ENCODE assay signal across 16 cellular contexts in the genomic region with DNA sequence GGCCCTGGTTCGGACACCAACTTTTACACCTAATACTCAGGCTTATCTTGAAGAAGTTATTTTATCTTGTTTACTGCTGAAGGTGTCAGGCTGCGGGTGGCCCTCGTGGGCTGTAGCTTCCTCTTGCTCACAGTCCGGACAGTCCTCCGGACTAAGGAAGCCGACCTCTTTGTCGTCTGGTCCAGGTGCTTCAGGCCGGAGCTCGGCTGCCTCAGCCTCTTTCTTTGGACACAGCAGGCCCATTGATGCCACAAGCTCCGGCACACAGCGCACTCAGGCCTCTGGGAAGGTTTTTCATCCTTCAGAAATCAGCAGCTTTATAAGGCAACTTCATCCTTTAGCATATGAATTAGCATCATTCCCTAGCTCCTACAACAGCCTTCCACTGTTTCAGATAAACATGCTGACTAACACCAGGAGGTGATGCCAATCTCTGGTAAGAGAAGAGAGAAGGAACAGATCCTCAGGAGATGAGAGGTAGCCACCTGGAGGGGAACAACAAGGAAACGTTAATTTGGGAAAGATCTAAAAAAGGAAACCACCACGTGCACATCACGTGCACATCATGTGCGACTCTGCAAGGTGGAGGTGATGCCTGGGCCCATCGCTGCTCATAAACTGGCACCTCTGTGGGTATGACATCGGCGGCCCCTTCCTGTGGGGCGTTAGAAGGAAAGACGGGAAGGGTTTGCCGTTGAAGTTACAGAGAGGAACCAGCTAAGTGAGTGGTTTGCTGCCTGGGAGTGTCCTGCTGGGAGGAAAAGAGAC. TPM values are rescaled to one million over a fixed set of nuclear protein-coding genes. Genes with fewer than 3 reads are reported as not detected.
DNase-seq lines count a peak whose midpoint lies in the region; ATAC-seq, FAIRE-seq and TF ChIP-seq lines count a peak whose summit lies in the region.
"Had no signal": no experiment of that assay in that cellular context is flagged by ENCODE, and none has a peak within 500 bp of the region (broad histone marks: within the 10 kb centered on the region; RNA-seq: fewer than 3 reads in every experiment).

No MANE protein-coding gene starts in this region.

- H3K4me3 ChIP-seq in keratinocyte (ENCODE audit: control insufficient read depth in 2 of 3, extremely low read depth in 1 of 3, insufficient read depth in 2 of 3, low read depth in 1 of 3, low read length in 3 of 3) (no peak overlapping the region), upper lobe of right lung (no peak overlapping the region), PC-3 (ENCODE audit: low read length) (no peak overlapping the region)
- H3K4me3 ChIP-seq: PC-9, SJSA1 had no signal

- no peaks in the 10 kb centered on the region for H3F3A ChIP-seq in PC-3 (ENCODE audit: low read length, unreplicated experiment)

- BruUV-seq in PC-3 (replicated peaks; lab: Mats Ljungman, UMichigan): no TSS peak

- H4K20me1 ChIP-seq in keratinocyte (ENCODE audit: control insufficient read depth, extremely low read depth, insufficient read depth, low read length) (no peaks in the 10 kb centered on the region), PC-3 (ENCODE audit: low read length) (no peaks in the 10 kb centered on the region)

- dilution Hi-C loops in keratinocyte (cut with MboI; ENCODE audit: extremely low pct_ligation_motif_present, low sequenced_read_pairs): no loop called here

- CTCF ChIA-PET in HEK293T (lab: Yijun Ruan, JAX) (interaction anchor here (0.8 kb wide), 1 partner anchor 9 kb away, joined by 3 read pairs; no protein-coding TSS in a partner anchor), PC-3 (lab: Charles Lee) (no interaction called here)

- no peaks in the 10 kb centered on the region for H3K9me1 ChIP-seq in keratinocyte (ENCODE audit: control insufficient read depth, extremely low read depth, insufficient read depth, low read length)

- DNase-seq in T-helper 17 cell (no peak), keratinocyte (ENCODE audit: low read depth, low spot score) (no peak), neural crest cell (ENCODE audit: low read depth, low spot score) (no peak), upper lobe of right lung (no peak), HEK293T (ENCODE audit: extremely low spot score) (no peak), PC-3 (no peak)
- DNase-seq: Calu3; CD4-positive, alpha-beta memory T cell; Kasumi-1; NCI-H1105; NCI-H1694; NCI-H510A treated with DMSO at 0.1 percent for 48 hours; NCI-H82; PC-9 had no signal

- TF ChIP-seq CTCF in keratinocyte (optimal IDR thresholded peaks at IDR 0.05 in 1 of 3, IDR thresholded peaks at IDR 0.05 in 1 of 3, conservative IDR thresholded peaks at IDR 0.05 in 1 of 3; ENCODE audit: extremely low read depth in 1 of 3, insufficient read depth in 2 of 3, low read length in 3 of 3) (no peak), neural crest cell (conservative IDR thresholded peaks at IDR 0.05) (no peak), upper lobe of right lung (IDR thresholded peaks at IDR 0.05) (no peak), PC-3 (conservative IDR thresholded peaks at IDR 0.05; ENCODE audit: low read depth, low read length) (no peak)

- no peak overlapping the region for H3K27ac Mint-ChIP-seq in T-helper 17 cell
- H3K27ac Mint-ChIP-seq in neural crest cell (ENCODE audit: unreplicated experiment): no peak overlapping the region

- H3K4me2 ChIP-seq in keratinocyte (ENCODE audit: control insufficient read depth, extremely low read depth, insufficient read depth, low read depth, low read length): no peak overlapping the region
- no peak overlapping the region for H3K4me2 ChIP-seq in PC-3 (ENCODE audit: low read length)
- H3K4me2 ChIP-seq: PC-9 had no signal

- H3K4me1 Mint-ChIP-seq in T-helper 17 cell (peaks cover 8% of the 10 kb centered on the region), neural crest cell (peaks cover 20% of the 10 kb centered on the region)

- H3K4me1 ChIP-seq in keratinocyte (ENCODE audit: control insufficient read depth, extremely low read depth, insufficient read depth, low read length) (peaks cover 10% of the 10 kb centered on the region), upper lobe of right lung (peaks cover 16% of the 10 kb centered on the region), PC-3 (ENCODE audit: insufficient read depth, low read length) (peaks cover 12% of the 10 kb centered on the region)

- H3K27me3 ChIP-seq in keratinocyte (ENCODE audit: control insufficient read depth, extremely low read depth, insufficient read depth, low read length) (peaks cover 11% of the 10 kb centered on the region), upper lobe of right lung (no peaks in the 10 kb centered on the region), PC-3 (ENCODE audit: low read length) (no peaks in the 10 kb centered on the region)
- H3K27me3 ChIP-seq: SJSA1 had no signal

- intact Hi-C loops in upper lobe of right lung (cut with DNase I): no loop called here
- intact Hi-C loops in PC-3 (cut with micrococcal nuclease): no loop called here

- H3K79me2 ChIP-seq in keratinocyte (ENCODE audit: control insufficient read depth, insufficient read depth, low read length) (no peaks in the 10 kb centered on the region), PC-3 (ENCODE audit: low read length) (no peaks in the 10 kb centered on the region)

- H3K9ac ChIP-seq in keratinocyte (ENCODE audit: control insufficient read depth, extremely low read depth, insufficient read depth, low read length) (no peak overlapping the region), PC-3 (ENCODE audit: low read length) (no peak overlapping the region)

- peaks cover 0 to 1% of the 10 kb centered on the region in 2 experiments for H3K36me3 ChIP-seq in keratinocyte (ENCODE audit: control insufficient read depth in 2 of 2, extremely low read depth in 1 of 2, insufficient read depth in 2 of 2, low read length in 2 of 2)
- no peaks in the 10 kb centered on the region for H3K36me3 ChIP-seq in upper lobe of right lung
- no peaks in the 10 kb centered on the region for H3K36me3 ChIP-seq in PC-3 (ENCODE audit: low read depth, low read length)
- H3K36me3 ChIP-seq: SJSA1 had no signal

- no peak for FAIRE-seq in keratinocyte (lab: Jason Lieb, UNC)

- POLR2A ChIA-PET in HEK293T (lab: Yijun Ruan, JAX): interaction anchor here (0.6 to 1.0 kb wide), 3 partner anchors 20 to 533 kb away, joined by 3 to 5 read pairs (median 3); no protein-coding TSS in a partner anchor
- POLR2A ChIA-PET in PC-3 (lab: Charles Lee; ENCODE audit: unreplicated experiment): no interaction called here

- H3K9me3 ChIP-seq in T-helper 17 cell (ENCODE audit: control insufficient read depth, low read length, poor library complexity, severe bottlenecking) (no peaks in the 10 kb centered on the region), keratinocyte (ENCODE audit: control insufficient read depth, low read depth, low read length) (no peaks in the 10 kb centered on the region), upper lobe of right lung (no peaks in the 10 kb centered on the region), PC-3 (ENCODE audit: low read length) (no peaks in the 10 kb centered on the region)
- H3K9me3 ChIP-seq: SJSA1 had no signal

- peak overlapping the region; percentile 4 for H2AFZ ChIP-seq in keratinocyte (ENCODE audit: control insufficient read depth, low read length)
- no peak overlapping the region for H2AFZ ChIP-seq in PC-3 (ENCODE audit: low read length)
- H2AFZ ChIP-seq: PC-9 had no signal

- H3K36me3 Mint-ChIP-seq in T-helper 17 cell (ENCODE audit: low read depth) (no peaks in the 10 kb centered on the region), neural crest cell (ENCODE audit: low read depth) (no peaks in the 10 kb centered on the region)

- no peaks in the 10 kb centered on the region for H3K9me3 Mint-ChIP-seq in neural crest cell

- H3K27me3 Mint-ChIP-seq in T-helper 17 cell: peaks cover 15% of the 10 kb centered on the region
- H3K27me3 Mint-ChIP-seq in neural crest cell (ENCODE audit: low read depth): peaks cover 10% of the 10 kb centered on the region

- ATAC-seq in T-helper 17 cell (no peak), upper lobe of right lung (no peak), HG03025 (IDR thresholded peaks at IDR 0.05; ENCODE audit: low FRiP score, unreplicated experiment) (no peak), PC-3 (no peak)

- no peaks in the 10 kb centered on the region for H3K9me2 ChIP-seq in PC-3 (replicated peaks; ENCODE audit: low read length)

- H3K4me3 Mint-ChIP-seq in T-helper 17 cell (peak overlapping the region; percentile 31), neural crest cell (peak overlapping the region; percentile 54)
- H3K4me3 Mint-ChIP-seq: CD4-positive, alpha-beta memory T cell had no signal

- H3K27ac ChIP-seq in keratinocyte (ENCODE audit: control insufficient read depth, insufficient read depth, low read length) (no peak overlapping the region), upper lobe of right lung (peak overlapping the region; percentile 48), PC-3 (ENCODE audit: low read length) (no peak overlapping the region)
- H3K27ac ChIP-seq: PC-9, SJSA1 had no signal

RNA-seq across cellular contexts. Expression of a gene that starts 4.4 kb away (rescaled TPM):
- under 1 TPM; 0.35 to 0.70 TPM for total RNA-seq in T-helper 17 cell
- 6.4 to 7.2 TPM (median 6.9 TPM) in 3 replicates for polyA plus RNA-seq in keratinocyte
- 8.1 TPM for polyA plus RNA-seq in keratinocyte (2011; ENCODE audit: low read depth)
- 6.5 and 7.4 TPM in 2 replicates for polyA plus RNA-seq in keratinocyte (2011; cell fraction: cytosol; rRNA removed)
- polyA plus RNA-seq in keratinocyte (2011; cell fraction: nucleus; rRNA removed): 12.4 and 12.8 TPM in 2 replicates
- 5.7 and 41.9 TPM in 2 replicates for polyA plus RNA-seq in keratinocyte (2012; ENCODE audit: low replicate concordance)
- polyA minus RNA-seq in keratinocyte: 3.6 to 4.4 TPM (median 4.1 TPM) in 3 replicates
- 15.9 TPM for polyA minus RNA-seq in keratinocyte (2011; cell fraction: cytosol; rRNA and poly(A)+ RNA removed)
- polyA minus RNA-seq in keratinocyte (2011; cell fraction: nucleus; rRNA and poly(A)+ RNA removed): 7.1 and 11.8 TPM in 2 replicates
- 6.7 and 6.8 TPM in 2 replicates for total RNA-seq in neural crest cell
- 4.4 TPM for total RNA-seq in upper lobe of right lung
- total RNA-seq in PC-3 (2014; rRNA removed): 6.2 and 13.3 TPM in 2 replicates

RNA-seq across cellular contexts. Expression of a gene that starts 19.8 kb away (rescaled TPM):
- total RNA-seq in T-helper 17 cell (not detected), neural crest cell (1.7 and 2.0 TPM in 2 replicates), upper lobe of right lung (22.0 TPM), PC-3 (2014; rRNA removed) (2.2 and 2.9 TPM in 2 replicates)
- polyA plus RNA-seq in keratinocyte: not detected in 3 replicates
- not detected for polyA plus RNA-seq in keratinocyte (2011; ENCODE audit: low read depth)
- polyA plus RNA-seq in keratinocyte (2011; cell fraction: cytosol; rRNA removed): not detected in 2 replicates
- 0.15 TPM in 1 of 2 replicates, not detected in the other for polyA plus RNA-seq in keratinocyte (2011; cell fraction: nucleus; rRNA removed)
- 0.07 TPM in 1 of 2 replicates, not detected in the other for polyA plus RNA-seq in keratinocyte (2012; ENCODE audit: low replicate concordance)
- not detected in 3 replicates for polyA minus RNA-seq in keratinocyte
- polyA minus RNA-seq in keratinocyte (2011; cell fraction: cytosol; rRNA and poly(A)+ RNA removed): not detected
- polyA minus RNA-seq in keratinocyte (2011; cell fraction: nucleus; rRNA and poly(A)+ RNA removed): not detected in 2 replicates
- total RNA-seq: Calu3; CD4-positive, alpha-beta memory T cell; SJSA1 had no signal
- polyA plus RNA-seq: CD4-positive, alpha-beta memory T cell had no signal

RNA-seq across cellular contexts. Expression of a gene that starts 54.6 kb away (rescaled TPM):
- total RNA-seq in T-helper 17 cell (10 to 100 TPM; 13.6 to 18.4 TPM), neural crest cell (26.9 and 28.2 TPM in 2 replicates), upper lobe of right lung (24.5 TPM), PC-3 (2014; rRNA removed) (37.6 and 39.5 TPM in 2 replicates)
- 11.6 to 21.1 TPM (median 18.2 TPM) in 3 replicates for polyA plus RNA-seq in keratinocyte
- polyA plus RNA-seq in keratinocyte (2011; ENCODE audit: low read depth): 5.7 TPM
- 9.4 and 15.1 TPM in 2 replicates for polyA plus RNA-seq in keratinocyte (2011; cell fraction: cytosol; rRNA removed)
- 29.3 and 35.6 TPM in 2 replicates for polyA plus RNA-seq in keratinocyte (2011; cell fraction: nucleus; rRNA removed)
- 14.4 and 20.6 TPM in 2 replicates for polyA plus RNA-seq in keratinocyte (2012; ENCODE audit: low replicate concordance)
- polyA minus RNA-seq in keratinocyte: 41.6 to 68.4 TPM (median 60.3 TPM) in 3 replicates
- 44.7 TPM for polyA minus RNA-seq in keratinocyte (2011; cell fraction: cytosol; rRNA and poly(A)+ RNA removed)
- 59.2 and 60.0 TPM in 2 replicates for polyA minus RNA-seq in keratinocyte (2011; cell fraction: nucleus; rRNA and poly(A)+ RNA removed)
